ENCODE assay signal across 1 cellular context in genomic region chr6:53629862-53630532, GRCh38.
TF ChIP-seq lines count a peak whose summit lies in the region.

No MANE protein-coding gene starts in this region.

TF ChIP-seq in K562, 482 proteins besides CTCF, POLR2A, EP300 and RAD21 (continued from another document):
- TF ChIP-seq, protein P1, sequence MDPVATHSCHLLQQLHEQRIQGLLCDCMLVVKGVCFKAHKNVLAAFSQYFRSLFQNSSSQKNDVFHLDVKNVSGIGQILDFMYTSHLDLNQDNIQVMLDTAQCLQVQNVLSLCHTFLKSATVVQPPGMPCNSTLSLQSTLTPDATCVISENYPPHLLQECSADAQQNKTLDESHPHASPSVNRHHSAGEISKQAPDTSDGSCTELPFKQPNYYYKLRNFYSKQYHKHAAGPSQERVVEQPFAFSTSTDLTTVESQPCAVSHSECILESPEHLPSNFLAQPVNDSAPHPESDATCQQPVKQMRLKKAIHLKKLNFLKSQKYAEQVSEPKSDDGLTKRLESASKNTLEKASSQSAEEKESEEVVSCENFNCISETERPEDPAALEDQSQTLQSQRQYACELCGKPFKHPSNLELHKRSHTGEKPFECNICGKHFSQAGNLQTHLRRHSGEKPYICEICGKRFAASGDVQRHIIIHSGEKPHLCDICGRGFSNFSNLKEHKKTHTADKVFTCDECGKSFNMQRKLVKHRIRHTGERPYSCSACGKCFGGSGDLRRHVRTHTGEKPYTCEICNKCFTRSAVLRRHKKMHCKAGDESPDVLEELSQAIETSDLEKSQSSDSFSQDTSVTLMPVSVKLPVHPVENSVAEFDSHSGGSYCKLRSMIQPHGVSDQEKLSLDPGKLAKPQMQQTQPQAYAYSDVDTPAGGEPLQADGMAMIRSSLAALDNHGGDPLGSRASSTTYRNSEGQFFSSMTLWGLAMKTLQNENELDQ (CRISPR knock-in tag; IDR thresholded peaks at IDR 0.05; ENCODE audit: borderline replicate concordance) = no peak
- TF ChIP-seq BCL6 (CRISPR knock-in tag; IDR thresholded peaks at IDR 0.05) (peak; percentile 35; the same call in 1 of the 2 replicates), SP2 (IDR thresholded peaks at IDR 0.05; ENCODE audit: extremely low read depth, low read depth, low read length, poor library complexity, severe bottlenecking) (no peak), NCOA1 (IDR thresholded peaks at IDR 0.05; ENCODE audit: low read depth) (no peak), HES1 (IDR thresholded peaks at IDR 0.05; ENCODE audit: low read depth) (no peak), YBX1 (IDR thresholded peaks at IDR 0.05) (no peak), RCOR1 (IDR thresholded peaks at IDR 0.05; ENCODE audit: borderline replicate concordance in 1 of 2, low read depth in 2 of 2, low read length in 2 of 2) (peak in 1 of 2 experiments; percentile 63; a peak in 1 of 4 replicates), CBFA2T3 (IDR thresholded peaks at IDR 0.05) (no peak), ZNF79 (CRISPR knock-in tag; IDR thresholded peaks at IDR 0.05; ENCODE audit: low read depth) (0 out of 2 replicates have a peak, but pooled peaks have one; percentile 31), CEBPG (CRISPR knock-in tag; IDR thresholded peaks at IDR 0.05) (peak; percentile 94), CEBPG (tag; conservative IDR thresholded peaks at IDR 0.05 in 1 of 2, IDR thresholded peaks at IDR 0.05 in 1 of 2) (peak; percentile 100), DPF2 (IDR thresholded peaks at IDR 0.05) (peak; percentile 55; the same call in 1 of the 2 replicates), CTBP1 (IDR thresholded peaks at IDR 0.05; ENCODE audit: borderline replicate concordance) (peak; percentile 94), ZNF239 (CRISPR knock-in tag; IDR thresholded peaks at IDR 0.05) (peak; percentile 35; the same call in 1 of the 2 replicates), ZNF561 (CRISPR knock-in tag; conservative IDR thresholded peaks at IDR 0.05) (no peak), CXXC5 (CRISPR knock-in tag; IDR thresholded peaks at IDR 0.05) (peak; percentile 65), MED1 (CRISPR knock-in tag; IDR thresholded peaks at IDR 0.05; ENCODE audit: borderline replicate concordance) (no peak), JUND (IDR thresholded peaks at IDR 0.05; ENCODE audit: borderline replicate concordance, low read depth, low read length) (peak; percentile 86), JUND (tag; IDR thresholded peaks at IDR 0.05; ENCODE audit: borderline replicate concordance, low read depth, low read length) (peak; percentile 71; the same call in 2 of the 3 replicates), FOXO4 (CRISPR knock-in tag; IDR thresholded peaks at IDR 0.05) (no peak), EP400 (IDR thresholded peaks at IDR 0.05) (peak; percentile 53; the same call in 1 of the 2 replicates), ZNF668 (CRISPR knock-in tag; IDR thresholded peaks at IDR 0.05) (0 out of 2 replicates have a peak, but pooled peaks have one; percentile 45), TEAD4 (IDR thresholded peaks at IDR 0.05; ENCODE audit: low read length) (peak; percentile 17; the same call in 1 of the 2 replicates), TEAD4 (CRISPR knock-in tag; IDR thresholded peaks at IDR 0.05; ENCODE audit: borderline replicate concordance) (no peak), ZEB2 (IDR thresholded peaks at IDR 0.05) (peak; percentile 76), ZNF766 (CRISPR knock-in tag; conservative IDR thresholded peaks at IDR 0.05) (peak; percentile 54; the same call in 1 of the 2 replicates), SRF (CRISPR knock-in tag; IDR thresholded peaks at IDR 0.05) (0 out of 4 replicates have a peak, but pooled peaks of 1 of the 2 experiments have one; percentile 25), POLR2H (tag; IDR thresholded peaks at IDR 0.05; ENCODE audit: low read depth) (0 out of 2 replicates have a peak, but pooled peaks have one; percentile 28), ARID1B (IDR thresholded peaks at IDR 0.05) (peak; percentile 78), ZNF644 (tag; IDR thresholded peaks at IDR 0.05; ENCODE audit: low read depth) (peak; percentile 68; the same call in 1 of the 2 replicates), NCOA4 (IDR thresholded peaks at IDR 0.05; ENCODE audit: partially characterized antibody) (no peak), BACH1 (tag; IDR thresholded peaks at IDR 0.05) (peak; percentile 45; the same call in 1 of the 2 replicates), SMARCE1 (IDR thresholded peaks at IDR 0.05) (peak; percentile 49; the same call in 1 of the 2 replicates), CEBPZ (IDR thresholded peaks at IDR 0.05; ENCODE audit: borderline replicate concordance, low read depth, low read length) (no peak), HDAC8 (tag; IDR thresholded peaks at IDR 0.05) (0 out of 2 replicates have a peak, but pooled peaks have one; percentile 69), ZNF583 (CRISPR knock-in tag; IDR thresholded peaks at IDR 0.05) (peak; percentile 81; the same call in 1 of the 2 replicates), MCM7 (IDR thresholded peaks at IDR 0.05) (no peak), TRIM24 (IDR thresholded peaks at IDR 0.05) (peak; percentile 75 to 93; a peak in 2 of 4 replicates), MYC (IDR thresholded peaks at IDR 0.05; ENCODE audit: low read depth, low read length) (peak; percentile 8; the same call in 1 of the 2 replicates), MYC (CRISPR knock-in tag; IDR thresholded peaks at IDR 0.05; ENCODE audit: borderline replicate concordance, low read depth) (no peak)
- TF ChIP-seq, protein P2, sequence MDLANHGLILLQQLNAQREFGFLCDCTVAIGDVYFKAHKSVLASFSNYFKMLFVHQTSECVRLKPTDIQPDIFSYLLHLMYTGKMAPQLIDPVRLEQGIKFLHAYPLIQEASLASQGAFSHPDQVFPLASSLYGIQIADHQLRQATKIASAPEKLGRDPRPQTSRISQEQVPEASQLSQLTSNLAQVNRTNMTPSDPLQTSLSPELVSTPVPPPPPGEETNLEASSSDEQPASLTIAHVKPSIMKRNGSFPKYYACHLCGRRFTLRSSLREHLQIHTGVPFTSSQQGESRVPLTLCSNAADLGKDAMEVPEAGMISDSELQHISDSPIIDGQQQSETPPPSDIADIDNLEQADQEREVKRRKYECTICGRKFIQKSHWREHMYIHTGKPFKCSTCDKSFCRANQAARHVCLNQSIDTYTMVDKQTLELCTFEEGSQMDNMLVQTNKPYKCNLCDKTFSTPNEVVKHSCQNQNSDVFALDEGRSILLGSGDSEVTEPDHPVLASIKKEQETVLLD (IDR thresholded peaks at IDR 0.05) = no peak
- TF ChIP-seq, protein P3, sequence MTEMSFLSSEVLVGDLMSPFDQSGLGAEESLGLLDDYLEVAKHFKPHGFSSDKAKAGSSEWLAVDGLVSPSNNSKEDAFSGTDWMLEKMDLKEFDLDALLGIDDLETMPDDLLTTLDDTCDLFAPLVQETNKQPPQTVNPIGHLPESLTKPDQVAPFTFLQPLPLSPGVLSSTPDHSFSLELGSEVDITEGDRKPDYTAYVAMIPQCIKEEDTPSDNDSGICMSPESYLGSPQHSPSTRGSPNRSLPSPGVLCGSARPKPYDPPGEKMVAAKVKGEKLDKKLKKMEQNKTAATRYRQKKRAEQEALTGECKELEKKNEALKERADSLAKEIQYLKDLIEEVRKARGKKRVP (CRISPR knock-in tag; IDR thresholded peaks at IDR 0.05) = peak; percentile 99
- TF ChIP-seq, protein P4, sequence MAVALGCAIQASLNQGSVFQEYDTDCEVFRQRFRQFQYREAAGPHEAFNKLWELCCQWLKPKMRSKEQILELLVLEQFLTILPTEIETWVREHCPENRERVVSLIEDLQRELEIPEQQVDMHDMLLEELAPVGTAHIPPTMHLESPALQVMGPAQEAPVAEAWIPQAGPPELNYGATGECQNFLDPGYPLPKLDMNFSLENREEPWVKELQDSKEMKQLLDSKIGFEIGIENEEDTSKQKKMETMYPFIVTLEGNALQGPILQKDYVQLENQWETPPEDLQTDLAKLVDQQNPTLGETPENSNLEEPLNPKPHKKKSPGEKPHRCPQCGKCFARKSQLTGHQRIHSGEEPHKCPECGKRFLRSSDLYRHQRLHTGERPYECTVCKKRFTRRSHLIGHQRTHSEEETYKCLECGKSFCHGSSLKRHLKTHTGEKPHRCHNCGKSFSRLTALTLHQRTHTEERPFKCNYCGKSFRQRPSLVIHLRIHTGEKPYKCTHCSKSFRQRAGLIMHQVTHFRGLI (CRISPR knock-in tag; IDR thresholded peaks at IDR 0.05) = 0 out of 2 replicates have a peak, but pooled peaks have one; percentile 21
- TF ChIP-seq, protein P5, sequence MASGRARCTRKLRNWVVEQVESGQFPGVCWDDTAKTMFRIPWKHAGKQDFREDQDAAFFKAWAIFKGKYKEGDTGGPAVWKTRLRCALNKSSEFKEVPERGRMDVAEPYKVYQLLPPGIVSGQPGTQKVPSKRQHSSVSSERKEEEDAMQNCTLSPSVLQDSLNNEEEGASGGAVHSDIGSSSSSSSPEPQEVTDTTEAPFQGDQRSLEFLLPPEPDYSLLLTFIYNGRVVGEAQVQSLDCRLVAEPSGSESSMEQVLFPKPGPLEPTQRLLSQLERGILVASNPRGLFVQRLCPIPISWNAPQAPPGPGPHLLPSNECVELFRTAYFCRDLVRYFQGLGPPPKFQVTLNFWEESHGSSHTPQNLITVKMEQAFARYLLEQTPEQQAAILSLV (tag; IDR thresholded peaks at IDR 0.05) = peak; percentile 94
